ENCODE assay signal across 1 cellular context in the genomic region with DNA sequence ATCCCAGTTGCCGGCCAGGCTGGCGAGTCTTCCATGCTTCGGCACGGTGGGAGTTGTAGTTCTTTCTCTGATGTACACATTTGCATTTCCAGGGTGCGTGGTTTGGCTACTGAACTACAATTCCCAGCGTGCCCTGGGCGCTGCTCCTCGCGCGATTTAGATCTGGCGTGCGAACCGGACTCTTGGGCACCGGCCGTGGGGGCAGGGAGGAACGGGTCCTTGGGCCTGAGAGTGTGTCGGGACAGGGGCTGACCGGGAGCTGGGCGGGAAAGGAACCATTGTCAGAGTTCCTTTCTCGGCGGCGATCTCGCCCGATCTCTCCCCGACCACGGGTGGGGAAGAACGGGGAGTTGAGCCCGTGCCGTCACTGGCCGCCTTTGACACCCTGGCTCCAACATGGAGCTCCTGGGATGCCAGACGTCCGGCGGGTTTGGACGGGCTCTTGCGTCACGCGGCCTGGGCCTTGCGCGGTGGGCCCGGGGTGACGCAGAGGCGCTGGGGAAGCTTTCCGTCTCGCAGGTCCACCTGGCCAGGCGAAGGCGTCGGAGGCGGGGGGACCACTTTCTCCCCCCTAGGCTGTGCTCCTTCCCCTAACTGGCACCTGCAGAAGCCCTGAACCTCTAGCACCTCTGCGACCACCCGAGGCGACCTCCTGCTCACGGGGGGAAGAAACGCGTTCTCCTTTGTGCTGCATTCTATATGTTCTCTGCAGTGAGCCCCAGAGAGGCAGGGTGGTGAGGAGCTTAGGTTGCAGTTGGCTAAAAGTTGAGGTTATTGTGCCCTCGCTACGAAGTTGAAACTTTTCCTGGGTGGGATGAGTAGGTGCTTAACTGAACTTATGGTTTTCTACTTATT.
TF ChIP-seq lines count a peak whose summit lies in the region.

No MANE protein-coding gene starts in this region.

TF ChIP-seq in HepG2, 621 proteins besides CTCF, POLR2A, EP300 and RAD21 (continued from another document and continues in another):
- TF ChIP-seq GTF3A (CRISPR knock-in tag; conservative IDR thresholded peaks at IDR 0.05) (peak; percentile 85; the same call in 1 of the 2 replicates), MED13 (CRISPR knock-in tag; IDR thresholded peaks at IDR 0.05) (no peak), IRF2 (CRISPR knock-in tag; IDR thresholded peaks at IDR 0.05) (peak; percentile 26; the same call in 1 of the 2 replicates), ZNF138 (CRISPR knock-in tag; IDR thresholded peaks at IDR 0.05; ENCODE audit: low read depth) (peak; percentile 59; the same call in 1 of the 2 replicates), RORA (CRISPR knock-in tag; IDR thresholded peaks at IDR 0.05) (no peak), ZNF761 (CRISPR knock-in tag; conservative IDR thresholded peaks at IDR 0.05) (no peak; the same call in 1 of the 2 replicates), ATM (IDR thresholded peaks at IDR 0.05; ENCODE audit: borderline replicate concordance) (no peak), ARNT (IDR thresholded peaks at IDR 0.05) (no peak), POGZ (CRISPR knock-in tag; IDR thresholded peaks at IDR 0.05) (peak; percentile 76; the same call in 1 of the 2 replicates), HNRNPLL (IDR thresholded peaks at IDR 0.05; ENCODE audit: low read depth, low read length, poor library complexity, severe bottlenecking) (peak; percentile 12), MEIS2 (CRISPR knock-in tag; IDR thresholded peaks at IDR 0.05) (peak; percentile 38; the same call in 1 of the 2 replicates), ZNF598 (CRISPR knock-in tag; IDR thresholded peaks at IDR 0.05; ENCODE audit: borderline replicate concordance) (peak; percentile 91; the same call in 1 of the 2 replicates), KDM5A (IDR thresholded peaks at IDR 0.05; ENCODE audit: borderline replicate concordance, low read length) (peak; percentile 55; the same call in 1 of the 2 replicates), MED8 (CRISPR knock-in tag; IDR thresholded peaks at IDR 0.05; ENCODE audit: insufficient replicate concordance) (peak; percentile 50), ZBTB1 (CRISPR knock-in tag; IDR thresholded peaks at IDR 0.05; ENCODE audit: borderline replicate concordance) (no peak), CBFB (CRISPR knock-in tag; IDR thresholded peaks at IDR 0.05) (peak; percentile 29; the same call in 1 of the 2 replicates), AGO2 (optimal IDR thresholded peaks at IDR 0.05; ENCODE audit: low read depth, low read length) (peak; percentile 92), ZNF121 (CRISPR knock-in tag; IDR thresholded peaks at IDR 0.05) (peak; percentile 73), HDAC1 (CRISPR knock-in tag; IDR thresholded peaks at IDR 0.05) (peak; percentile 93), FOXJ3 (CRISPR knock-in tag; IDR thresholded peaks at IDR 0.05; ENCODE audit: borderline replicate concordance) (peak; percentile 58; the same call in 1 of the 2 replicates), MBD4 (IDR thresholded peaks at IDR 0.05; ENCODE audit: borderline replicate concordance, low read length) (no peak)
- TF ChIP-seq, protein P1, sequence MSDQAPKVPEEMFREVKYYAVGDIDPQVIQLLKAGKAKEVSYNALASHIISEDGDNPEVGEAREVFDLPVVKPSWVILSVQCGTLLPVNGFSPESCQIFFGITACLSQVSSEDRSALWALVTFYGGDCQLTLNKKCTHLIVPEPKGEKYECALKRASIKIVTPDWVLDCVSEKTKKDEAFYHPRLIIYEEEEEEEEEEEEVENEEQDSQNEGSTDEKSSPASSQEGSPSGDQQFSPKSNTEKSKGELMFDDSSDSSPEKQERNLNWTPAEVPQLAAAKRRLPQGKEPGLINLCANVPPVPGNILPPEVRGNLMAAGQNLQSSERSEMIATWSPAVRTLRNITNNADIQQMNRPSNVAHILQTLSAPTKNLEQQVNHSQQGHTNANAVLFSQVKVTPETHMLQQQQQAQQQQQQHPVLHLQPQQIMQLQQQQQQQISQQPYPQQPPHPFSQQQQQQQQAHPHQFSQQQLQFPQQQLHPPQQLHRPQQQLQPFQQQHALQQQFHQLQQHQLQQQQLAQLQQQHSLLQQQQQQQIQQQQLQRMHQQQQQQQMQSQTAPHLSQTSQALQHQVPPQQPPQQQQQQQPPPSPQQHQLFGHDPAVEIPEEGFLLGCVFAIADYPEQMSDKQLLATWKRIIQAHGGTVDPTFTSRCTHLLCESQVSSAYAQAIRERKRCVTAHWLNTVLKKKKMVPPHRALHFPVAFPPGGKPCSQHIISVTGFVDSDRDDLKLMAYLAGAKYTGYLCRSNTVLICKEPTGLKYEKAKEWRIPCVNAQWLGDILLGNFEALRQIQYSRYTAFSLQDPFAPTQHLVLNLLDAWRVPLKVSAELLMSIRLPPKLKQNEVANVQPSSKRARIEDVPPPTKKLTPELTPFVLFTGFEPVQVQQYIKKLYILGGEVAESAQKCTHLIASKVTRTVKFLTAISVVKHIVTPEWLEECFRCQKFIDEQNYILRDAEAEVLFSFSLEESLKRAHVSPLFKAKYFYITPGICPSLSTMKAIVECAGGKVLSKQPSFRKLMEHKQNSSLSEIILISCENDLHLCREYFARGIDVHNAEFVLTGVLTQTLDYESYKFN (CRISPR knock-in tag; conservative IDR thresholded peaks at IDR 0.05) = peak; percentile 36; the same call in 1 of the 2 replicates
- TF ChIP-seq, protein P2, sequence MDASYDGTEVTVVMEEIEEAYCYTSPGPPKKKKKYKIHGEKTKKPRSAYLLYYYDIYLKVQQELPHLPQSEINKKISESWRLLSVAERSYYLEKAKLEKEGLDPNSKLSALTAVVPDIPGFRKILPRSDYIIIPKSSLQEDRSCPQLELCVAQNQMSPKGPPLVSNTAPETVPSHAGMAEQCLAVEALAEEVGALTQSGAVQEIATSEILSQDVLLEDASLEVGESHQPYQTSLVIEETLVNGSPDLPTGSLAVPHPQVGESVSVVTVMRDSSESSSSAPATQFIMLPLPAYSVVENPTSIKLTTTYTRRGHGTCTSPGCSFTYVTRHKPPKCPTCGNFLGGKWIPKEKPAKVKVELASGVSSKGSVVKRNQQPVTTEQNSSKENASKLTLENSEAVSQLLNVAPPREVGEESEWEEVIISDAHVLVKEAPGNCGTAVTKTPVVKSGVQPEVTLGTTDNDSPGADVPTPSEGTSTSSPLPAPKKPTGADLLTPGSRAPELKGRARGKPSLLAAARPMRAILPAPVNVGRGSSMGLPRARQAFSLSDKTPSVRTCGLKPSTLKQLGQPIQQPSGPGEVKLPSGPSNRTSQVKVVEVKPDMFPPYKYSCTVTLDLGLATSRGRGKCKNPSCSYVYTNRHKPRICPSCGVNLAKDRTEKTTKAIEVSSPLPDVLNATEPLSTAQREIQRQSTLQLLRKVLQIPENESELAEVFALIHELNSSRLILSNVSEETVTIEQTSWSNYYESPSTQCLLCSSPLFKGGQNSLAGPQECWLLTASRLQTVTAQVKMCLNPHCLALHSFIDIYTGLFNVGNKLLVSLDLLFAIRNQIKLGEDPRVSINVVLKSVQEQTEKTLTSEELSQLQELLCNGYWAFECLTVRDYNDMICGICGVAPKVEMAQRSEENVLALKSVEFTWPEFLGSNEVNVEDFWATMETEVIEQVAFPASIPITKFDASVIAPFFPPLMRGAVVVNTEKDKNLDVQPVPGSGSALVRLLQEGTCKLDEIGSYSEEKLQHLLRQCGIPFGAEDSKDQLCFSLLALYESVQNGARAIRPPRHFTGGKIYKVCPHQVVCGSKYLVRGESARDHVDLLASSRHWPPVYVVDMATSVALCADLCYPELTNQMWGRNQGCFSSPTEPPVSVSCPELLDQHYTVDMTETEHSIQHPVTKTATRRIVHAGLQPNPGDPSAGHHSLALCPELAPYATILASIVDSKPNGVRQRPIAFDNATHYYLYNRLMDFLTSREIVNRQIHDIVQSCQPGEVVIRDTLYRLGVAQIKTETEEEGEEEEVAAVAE (CRISPR knock-in tag; IDR thresholded peaks at IDR 0.05; ENCODE audit: borderline replicate concordance) = no peak
- TF ChIP-seq, protein P3, sequence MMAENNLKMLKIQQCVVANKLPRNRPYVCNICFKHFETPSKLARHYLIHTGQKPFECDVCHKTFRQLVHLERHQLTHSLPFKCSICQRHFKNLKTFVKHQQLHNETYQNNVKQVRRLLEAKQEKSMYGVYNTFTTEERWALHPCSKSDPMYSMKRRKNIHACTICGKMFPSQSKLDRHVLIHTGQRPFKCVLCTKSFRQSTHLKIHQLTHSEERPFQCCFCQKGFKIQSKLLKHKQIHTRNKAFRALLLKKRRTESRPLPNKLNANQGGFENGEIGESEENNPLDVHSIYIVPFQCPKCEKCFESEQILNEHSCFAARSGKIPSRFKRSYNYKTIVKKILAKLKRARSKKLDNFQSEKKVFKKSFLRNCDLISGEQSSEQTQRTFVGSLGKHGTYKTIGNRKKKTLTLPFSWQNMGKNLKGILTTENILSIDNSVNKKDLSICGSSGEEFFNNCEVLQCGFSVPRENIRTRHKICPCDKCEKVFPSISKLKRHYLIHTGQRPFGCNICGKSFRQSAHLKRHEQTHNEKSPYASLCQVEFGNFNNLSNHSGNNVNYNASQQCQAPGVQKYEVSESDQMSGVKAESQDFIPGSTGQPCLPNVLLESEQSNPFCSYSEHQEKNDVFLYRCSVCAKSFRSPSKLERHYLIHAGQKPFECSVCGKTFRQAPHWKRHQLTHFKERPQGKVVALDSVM (CRISPR knock-in tag; IDR thresholded peaks at IDR 0.05) = 0 out of 2 replicates have a peak, but pooled peaks have one; percentile 21
- TF ChIP-seq, protein P4, sequence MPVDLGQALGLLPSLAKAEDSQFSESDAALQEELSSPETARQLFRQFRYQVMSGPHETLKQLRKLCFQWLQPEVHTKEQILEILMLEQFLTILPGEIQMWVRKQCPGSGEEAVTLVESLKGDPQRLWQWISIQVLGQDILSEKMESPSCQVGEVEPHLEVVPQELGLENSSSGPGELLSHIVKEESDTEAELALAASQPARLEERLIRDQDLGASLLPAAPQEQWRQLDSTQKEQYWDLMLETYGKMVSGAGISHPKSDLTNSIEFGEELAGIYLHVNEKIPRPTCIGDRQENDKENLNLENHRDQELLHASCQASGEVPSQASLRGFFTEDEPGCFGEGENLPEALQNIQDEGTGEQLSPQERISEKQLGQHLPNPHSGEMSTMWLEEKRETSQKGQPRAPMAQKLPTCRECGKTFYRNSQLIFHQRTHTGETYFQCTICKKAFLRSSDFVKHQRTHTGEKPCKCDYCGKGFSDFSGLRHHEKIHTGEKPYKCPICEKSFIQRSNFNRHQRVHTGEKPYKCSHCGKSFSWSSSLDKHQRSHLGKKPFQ (CRISPR knock-in tag; IDR thresholded peaks at IDR 0.05; ENCODE audit: insufficient replicate concordance) = no peak
- TF ChIP-seq, protein P5, sequence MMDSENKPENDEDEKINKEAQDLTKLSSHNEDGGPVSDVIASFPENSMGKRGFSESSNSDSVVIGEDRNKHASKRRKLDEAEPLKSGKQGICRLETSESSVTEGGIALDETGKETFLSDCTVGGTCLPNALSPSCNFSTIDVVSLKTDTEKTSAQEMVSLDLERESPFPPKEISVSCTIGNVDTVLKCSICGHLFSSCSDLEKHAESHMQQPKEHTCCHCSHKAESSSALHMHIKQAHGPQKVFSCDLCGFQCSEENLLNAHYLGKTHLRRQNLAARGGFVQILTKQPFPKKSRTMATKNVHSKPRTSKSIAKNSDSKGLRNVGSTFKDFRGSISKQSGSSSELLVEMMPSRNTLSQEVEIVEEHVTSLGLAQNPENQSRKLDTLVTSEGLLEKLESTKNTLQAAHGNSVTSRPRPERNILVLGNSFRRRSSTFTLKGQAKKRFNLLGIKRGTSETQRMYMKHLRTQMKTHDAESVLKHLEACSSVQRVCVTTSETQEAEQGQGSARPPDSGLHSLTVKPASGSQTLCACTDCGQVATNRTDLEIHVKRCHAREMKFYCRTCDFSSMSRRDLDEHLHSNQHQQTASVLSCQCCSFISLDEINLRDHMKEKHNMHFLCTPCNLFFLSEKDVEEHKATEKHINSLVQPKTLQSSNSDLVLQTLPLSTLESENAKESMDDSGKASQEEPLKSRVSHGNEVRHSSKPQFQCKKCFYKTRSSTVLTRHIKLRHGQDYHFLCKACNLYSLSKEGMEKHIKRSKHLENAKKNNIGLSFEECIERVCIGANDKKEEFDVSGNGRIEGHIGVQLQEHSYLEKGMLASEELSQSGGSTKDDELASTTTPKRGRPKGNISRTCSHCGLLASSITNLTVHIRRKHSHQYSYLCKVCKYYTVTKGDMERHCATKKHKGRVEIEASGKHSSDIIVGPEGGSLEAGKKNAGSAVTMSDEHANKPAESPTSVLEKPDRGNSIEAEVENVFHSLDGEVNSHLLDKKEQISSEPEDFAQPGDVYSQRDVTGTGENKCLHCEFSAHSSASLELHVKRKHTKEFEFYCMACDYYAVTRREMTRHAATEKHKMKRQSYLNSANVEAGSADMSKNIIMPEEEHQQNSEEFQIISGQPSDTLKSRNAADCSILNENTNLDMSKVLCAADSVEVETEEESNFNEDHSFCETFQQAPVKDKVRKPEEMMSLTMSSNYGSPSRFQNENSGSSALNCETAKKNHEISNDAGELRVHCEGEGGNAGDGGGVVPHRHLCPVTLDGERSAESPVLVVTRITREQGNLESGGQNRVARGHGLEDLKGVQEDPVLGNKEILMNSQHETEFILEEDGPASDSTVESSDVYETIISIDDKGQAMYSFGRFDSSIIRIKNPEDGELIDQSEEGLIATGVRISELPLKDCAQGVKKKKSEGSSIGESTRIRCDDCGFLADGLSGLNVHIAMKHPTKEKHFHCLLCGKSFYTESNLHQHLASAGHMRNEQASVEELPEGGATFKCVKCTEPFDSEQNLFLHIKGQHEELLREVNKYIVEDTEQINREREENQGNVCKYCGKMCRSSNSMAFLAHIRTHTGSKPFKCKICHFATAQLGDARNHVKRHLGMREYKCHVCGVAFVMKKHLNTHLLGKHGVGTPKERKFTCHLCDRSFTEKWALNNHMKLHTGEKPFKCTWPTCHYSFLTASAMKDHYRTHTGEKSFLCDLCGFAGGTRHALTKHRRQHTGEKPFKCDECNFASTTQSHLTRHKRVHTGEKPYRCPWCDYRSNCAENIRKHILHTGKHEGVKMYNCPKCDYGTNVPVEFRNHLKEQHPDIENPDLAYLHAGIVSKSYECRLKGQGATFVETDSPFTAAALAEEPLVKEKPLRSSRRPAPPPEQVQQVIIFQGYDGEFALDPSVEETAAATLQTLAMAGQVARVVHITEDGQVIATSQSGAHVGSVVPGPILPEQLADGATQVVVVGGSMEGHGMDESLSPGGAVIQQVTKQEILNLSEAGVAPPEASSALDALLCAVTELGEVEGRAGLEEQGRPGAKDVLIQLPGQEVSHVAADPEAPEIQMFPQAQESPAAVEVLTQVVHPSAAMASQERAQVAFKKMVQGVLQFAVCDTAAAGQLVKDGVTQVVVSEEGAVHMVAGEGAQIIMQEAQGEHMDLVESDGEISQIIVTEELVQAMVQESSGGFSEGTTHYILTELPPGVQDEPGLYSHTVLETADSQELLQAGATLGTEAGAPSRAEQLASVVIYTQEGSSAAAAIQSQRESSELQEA (CRISPR knock-in tag; IDR thresholded peaks at IDR 0.05; ENCODE audit: not compliant biosample characterization) = no peak
- TF ChIP-seq, protein P6, sequence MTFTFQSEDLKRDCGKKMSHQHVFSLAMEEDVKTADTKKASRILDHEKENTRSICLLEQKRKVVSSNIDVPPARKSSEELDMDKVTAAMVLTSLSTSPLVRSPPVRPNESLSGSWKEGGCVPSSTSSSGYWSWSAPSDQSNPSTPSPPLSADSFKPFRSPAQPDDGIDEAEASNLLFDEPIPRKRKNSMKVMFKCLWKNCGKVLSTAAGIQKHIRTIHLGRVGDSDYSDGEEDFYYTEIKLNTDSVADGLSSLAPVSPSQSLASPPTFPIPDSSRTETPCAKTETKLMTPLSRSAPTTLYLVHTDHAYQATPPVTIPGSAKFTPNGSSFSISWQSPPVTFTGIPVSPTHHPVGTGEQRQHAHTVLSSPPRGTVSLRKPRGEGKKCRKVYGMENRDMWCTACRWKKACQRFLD (CRISPR knock-in tag; IDR thresholded peaks at IDR 0.05; ENCODE audit: borderline replicate concordance) = 0 out of 2 replicates have a peak, but pooled peaks have one; percentile 34
